Comparison of ENCODE assay signal across 8 cellular contexts in the genomic region with DNA sequence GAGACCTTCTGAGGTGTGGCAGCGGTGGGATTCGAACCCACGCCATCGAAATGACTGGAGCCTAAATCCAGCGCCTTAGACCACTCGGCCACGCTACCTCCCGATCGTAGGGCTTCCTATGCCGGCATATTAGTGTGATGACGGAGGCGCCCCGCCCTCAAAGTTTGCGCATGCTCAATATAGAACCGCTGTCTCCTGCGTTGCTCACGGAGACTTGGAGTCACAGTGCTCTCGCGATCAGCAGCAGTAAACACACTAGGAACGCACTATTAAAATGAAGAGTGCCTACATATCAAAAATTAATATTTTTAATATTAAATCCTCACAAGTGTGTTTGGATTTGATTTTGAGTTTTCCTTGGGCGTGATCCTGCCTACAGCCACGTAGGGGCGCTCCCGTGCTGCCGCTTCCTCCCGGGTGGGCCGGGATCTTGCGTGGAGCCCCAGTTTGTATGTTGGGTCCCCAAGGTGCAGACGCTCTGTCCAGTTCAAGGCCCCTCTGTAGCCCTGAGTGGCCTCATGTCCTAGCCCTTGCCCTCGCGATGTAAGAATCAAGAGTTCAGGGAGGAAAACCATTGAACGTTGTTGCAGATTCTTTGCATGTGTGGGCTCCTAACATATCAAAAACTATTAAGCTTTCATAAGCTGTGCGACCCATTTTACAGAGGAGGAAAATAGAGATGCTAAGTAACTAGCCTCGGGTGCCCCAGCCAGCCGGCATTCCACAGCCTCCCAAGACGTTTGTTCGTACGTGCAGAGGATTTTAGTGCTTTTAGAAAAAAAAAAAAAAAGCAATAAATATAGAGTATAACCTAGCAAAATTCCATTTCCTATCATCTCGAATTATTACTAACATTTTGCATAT. TPM values are rescaled to one million over a fixed set of nuclear protein-coding genes. Genes with fewer than 3 reads are reported as not detected.
A peak's percentile ranks its signal among the peaks of the same experiment; 100 is the strongest.
DNase-seq lines count a peak whose midpoint lies in the region; ATAC-seq and TF ChIP-seq lines count a peak whose summit lies in the region.

No MANE protein-coding gene starts in this region.

- 1 to 3% (median 2%) methylated on average over 38 to 39 of the region's 39 CpGs for WGBS in adrenal gland, 4 donors
- WGBS in heart right ventricle, 2 donors = 3% methylated on average over 39 of the region's 39 CpGs
- WGBS in transverse colon (ENCODE audit: low coverage in 1 of 2), 2 donors = 1 to 6% methylated on average over 18 to 39 of the region's 39 CpGs

- H3K36me3 ChIP-seq in CD8-positive, alpha-beta memory T cell (ENCODE audit: insufficient read depth, low read length) = no peaks in the 10 kb centered on the region
- H3K36me3 ChIP-seq in H7 (replicated peaks; ENCODE audit: control insufficient read depth, insufficient read depth, low read length) = no peaks in the 10 kb centered on the region
- H3K36me3 ChIP-seq in adrenal gland (replicated peaks in 1 of 2) = no peaks in the 10 kb centered on the region
- H3K36me3 ChIP-seq in heart right ventricle = no peaks in the 10 kb centered on the region
- no peaks in the 10 kb centered on the region for H3K36me3 ChIP-seq in transverse colon

- CTCF ChIA-PET in CD8-positive, alpha-beta memory T cell (lab: Charles Lee) = interaction anchor here (0.6 to 3.6 kb wide), 11 partner anchors 8 to 187 kb away, joined by 3 to 33 read pairs (median 4); partner anchors contain the start of genes EEF2K and POLR3E
- CTCF ChIA-PET in T-cell (lab: Charles Lee) = interaction anchor here in 1 of 2 donors (0.6 to 2.6 kb wide), 8 partner anchors 8 to 180 kb away, joined by 3 to 23 read pairs (median 3); partner anchors contain the start of genes EEF2K and POLR3E

- no peaks in the 10 kb centered on the region for H3K27me3 ChIP-seq in CD8-positive, alpha-beta memory T cell (ENCODE audit: insufficient read depth, low read length, poor library complexity, severe bottlenecking)
- H3K27me3 ChIP-seq in H7 (ENCODE audit: control insufficient read depth, insufficient read depth, low read length) = no peaks in the 10 kb centered on the region; the same call in 1 of the 2 replicates
- no peaks in the 10 kb centered on the region for H3K27me3 ChIP-seq in adrenal gland
- H3K27me3 ChIP-seq in heart right ventricle = no peaks in the 10 kb centered on the region
- H3K27me3 ChIP-seq in transverse colon = no peaks in the 10 kb centered on the region

- peaks cover 0 to 7% (median 3%) of the 10 kb centered on the region in 5 donors for H3K9me3 Mint-ChIP-seq in CD8-positive, alpha-beta memory T cell
- peaks cover 0 to 13% (median 6%) of the 10 kb centered on the region in 3 donors for H3K9me3 Mint-ChIP-seq in T-cell

- POLR2A ChIA-PET in CD8-positive, alpha-beta memory T cell (lab: Charles Lee) = interaction anchor here (0.7 to 2.4 kb wide), 4 partner anchors 10 to 1633 kb away, joined by 3 to 7 read pairs (median 4); partner anchors contain the start of gene EEF2K
- POLR2A ChIA-PET in T-cell (lab: Charles Lee) = interaction anchor here in 1 of 2 donors (0.7 kb wide), 1 partner anchor 910 kb away, joined by 12 read pairs; no protein-coding TSS in a partner anchor

- peak; percentile 80 to 98 (median 88) for TF ChIP-seq CTCF in adrenal gland (IDR thresholded peaks at IDR 0.05)
- TF ChIP-seq CTCF in heart right ventricle (IDR thresholded peaks at IDR 0.05) = peak; percentile 84 to 98 (median 89)
- peak; percentile 84 to 99 (median 94) for TF ChIP-seq CTCF in transverse colon (IDR thresholded peaks at IDR 0.05)

- H3K4me1 Mint-ChIP-seq in CD8-positive, alpha-beta memory T cell = peaks cover 41 to 60% (median 52%) of the 10 kb centered on the region in 3 donors
- H3K4me1 Mint-ChIP-seq in T-cell = peaks cover 47 to 52% (median 48%) of the 10 kb centered on the region in 3 donors

- H3K36me3 Mint-ChIP-seq in CD8-positive, alpha-beta memory T cell = peaks cover 0 to 6% (median 6%) of the 10 kb centered on the region in 3 donors
- H3K36me3 Mint-ChIP-seq in T-cell = no peaks in the 10 kb centered on the region

- ATAC-seq in T-cell (replicated peaks in 1 of 4) (peak; percentile 11 to 24 (median 19)), heart right ventricle (peak; percentile 27 to 52 (median 42))

- peak overlapping the region; percentile 82 to 96 (median 89) for H3K4me3 Mint-ChIP-seq in CD8-positive, alpha-beta memory T cell
- peak overlapping the region; percentile 79 to 85 (median 81) for H3K4me3 Mint-ChIP-seq in T-cell

- H3K27me3 Mint-ChIP-seq in CD8-positive, alpha-beta memory T cell = peaks cover 0 to 16% of the 10 kb centered on the region in 2 donors
- H3K27me3 Mint-ChIP-seq in T-cell = peaks cover 0 to 5% of the 10 kb centered on the region in 2 donors

- TF ChIP-seq POLR2A in adrenal gland (IDR thresholded peaks at IDR 0.05) (peak; percentile 38 to 54), transverse colon (IDR thresholded peaks at IDR 0.05) (peak; percentile 43)

- no peaks in the 10 kb centered on the region for H3K9me3 ChIP-seq in CD8-positive, alpha-beta memory T cell (ENCODE audit: low read length)
- H3K9me3 ChIP-seq in adrenal gland (replicated peaks in 1 of 3) (no peaks in the 10 kb centered on the region), heart right ventricle (no peaks in the 10 kb centered on the region), transverse colon (no peaks in the 10 kb centered on the region)

- peak overlapping the region; percentile 38 for H3K27ac ChIP-seq in CD8-positive, alpha-beta memory T cell (ENCODE audit: low read depth, low read length)
- H3K27ac ChIP-seq in adrenal gland = peak overlapping the region; percentile 57 to 86 (median 68)
- peak overlapping the region; percentile 53 to 86 (median 75) for H3K27ac ChIP-seq in heart right ventricle
- H3K27ac ChIP-seq in transverse colon = peak overlapping the region; percentile 72 to 85 (median 80)

- peak; percentile 79 to 94 (median 89) for DNase-seq in CD8-positive, alpha-beta memory T cell
- peak; percentile 87 for DNase-seq in H7
- DNase-seq in NCI-H146 (lab: John Stamatoyannopoulos, UW) = peak; percentile 88
- peak; percentile 73 to 96 (median 84) for DNase-seq in T-cell
- peak; percentile 81 to 98 (median 91) for DNase-seq in adrenal gland
- DNase-seq in heart right ventricle = peak; percentile 87 to 93
- DNase-seq in pons (ENCODE audit: low spot score) = peak; percentile 95
- DNase-seq in transverse colon = peak; percentile 94

- H3K4me1 ChIP-seq in CD8-positive, alpha-beta memory T cell (ENCODE audit: insufficient read depth, low read length) = peaks cover 50% of the 10 kb centered on the region
- peaks cover 27 to 32% of the 10 kb centered on the region in 2 donors for H3K4me1 ChIP-seq in adrenal gland (replicated peaks in 1 of 2)
- peaks cover 3 to 46% (median 16%) of the 10 kb centered on the region in 9 donors for H3K4me1 ChIP-seq in heart right ventricle
- peaks cover 7 to 46% (median 13%) of the 10 kb centered on the region in 4 donors for H3K4me1 ChIP-seq in transverse colon

- peak overlapping the region; percentile 88 to 100 (median 96) for H3K27ac Mint-ChIP-seq in CD8-positive, alpha-beta memory T cell
- peak overlapping the region; percentile 95 to 97 for H3K27ac Mint-ChIP-seq in T-cell

- TF ChIP-seq EP300 in transverse colon (IDR thresholded peaks at IDR 0.05; ENCODE audit: low read depth) = no peak

- H3K4me3 ChIP-seq in CD8-positive, alpha-beta memory T cell (ENCODE audit: low read length) = peak overlapping the region; percentile 63
- H3K4me3 ChIP-seq in H7 (ENCODE audit: insufficient read depth, low read depth, low read length) (peak overlapping the region; percentile 73), adrenal gland (peak overlapping the region in 2 of 4 donors; percentile 34 to 51), heart right ventricle (peak overlapping the region; percentile 2 to 70 (median 56)), transverse colon (peak overlapping the region; percentile 30 to 62 (median 34))

- intact Hi-C loops in adrenal gland (cut with DNase I) (loop anchor here (2.0 to 5.0 kb wide), 2 partner anchors 101 kb away; partner anchors contain the start of gene POLR3E (in 2 of the 2)), heart right ventricle (cut with DNase I) (loop anchor here in 9 of 10 donors (1.0 to 10.0 kb wide), 5 partner anchors 101 to 181 kb away; partner anchors contain the start of genes POLR3E (in 8 of the 9) and CDR2 (in 1 of the 9)), transverse colon (cut with DNase I; ENCODE audit: low total_unique reads) (no loop called here)

- in situ Hi-C loops in transverse colon (cut with MboI; ENCODE audit: low pct_ligation_motif_present in 1 of 4, low pct_unique_long_range_greater_than_20kb in 1 of 4, low sequenced_read_pairs in 3 of 4) = loop anchor here in 1 of 4 donors (5.0 kb wide), 1 partner anchor 101 kb away; the partner anchor contains the start of gene POLR3E

RNA-seq across cellular contexts. Expression of gene EEF2K, which starts 10.2 kb away (rescaled TPM):
- 10 to 100 TPM; 27.2 to 28.3 TPM for total RNA-seq in CD8-positive, alpha-beta memory T cell
- 1.9 TPM for polyA plus RNA-seq in CD8-positive, alpha-beta memory T cell
- total RNA-seq in H7 (2014; rRNA removed; shearing (Covaris generic)) = 13.3 and 15.2 TPM in 2 replicates
- total RNA-seq in T-cell (10 to 100 TPM; 15.5 to 21.5 (median 21.0) TPM), adrenal gland (10 to 100 TPM; 10.7 to 28.3 (median 18.5) TPM), heart right ventricle (10 to 100 TPM; 17.2 to 38.9 (median 23.2) TPM), transverse colon (100 to 1,000 TPM in 1 of 4 donors, 10 to 100 TPM in 3; 22.2 to 223 (median 50.1) TPM)
- polyA plus RNA-seq in adrenal gland (10 to 100 TPM in 1 of 3 donors, 1 to 10 TPM in 2; 4.9 to 15.0 (median 7.6) TPM), heart right ventricle (10 to 100 TPM in 1 of 2 donors, 1 to 10 TPM in 1; 5.1 to 10.3 TPM)

RNA-seq across cellular contexts. Expression of gene SDR42E2, which starts 33.6 kb away (rescaled TPM):
- under 1 TPM in 1 of 2 experiments, not detected in 1; 0.11 TPM for total RNA-seq in CD8-positive, alpha-beta memory T cell
- 0.92 TPM for polyA plus RNA-seq in CD8-positive, alpha-beta memory T cell
- total RNA-seq in H7 (2014; rRNA removed; shearing (Covaris generic)) = 0.04 TPM in 1 of 2 replicates, not detected in the other
- total RNA-seq in T-cell (1 to 10 TPM in 2 of 5 donors, under 1 TPM in 3; 0.28 to 2.9 (median 0.39) TPM), adrenal gland (not detected), heart right ventricle (under 1 TPM in 1 of 10 donors, not detected in 9; 0.09 TPM), transverse colon (not detected)
- polyA plus RNA-seq in adrenal gland (under 1 TPM in 2 of 3 donors, not detected in 1; 0.08 to 0.10 TPM), heart right ventricle (under 1 TPM in 1 of 2 donors, not detected in 1; 0.15 TPM)
